In the genomic region with DNA sequence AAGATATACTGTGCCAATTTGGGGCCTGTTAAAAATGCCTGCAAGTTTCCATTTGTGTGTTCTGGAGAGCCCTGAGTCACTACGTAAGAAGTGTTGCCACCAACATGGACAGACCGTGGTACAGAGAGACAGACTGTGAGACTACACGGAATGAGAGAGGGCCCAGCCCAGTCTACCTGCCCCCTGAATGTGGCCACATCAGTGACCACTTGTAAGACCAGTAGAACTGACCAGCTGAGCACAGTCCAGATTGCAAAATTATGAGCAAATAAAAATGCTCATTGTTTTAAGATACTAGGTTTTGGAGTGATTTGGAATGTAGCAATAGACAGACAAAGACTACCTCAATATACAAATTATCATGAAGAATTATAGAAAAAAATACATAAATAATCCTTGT, we compare ENCODE assay signal across 1 cellular context.
TF ChIP-seq lines count a peak whose summit lies in the region.

No MANE protein-coding gene starts in this region.

TF ChIP-seq in GM23338, 12 proteins besides CTCF, POLR2A, EP300 and RAD21 (continued from another document):
- TF ChIP-seq POLR2AphosphoS5 (IDR thresholded peaks at IDR 0.05; ENCODE audit: low read depth) (no peak), ZNF331 (CRISPR knock-in tag; IDR thresholded peaks at IDR 0.05; ENCODE audit: low read depth) (no peak)
